ENCODE assay signal across 6 cellular contexts in genomic region chr4:110010797-110011196, GRCh38.
"Had no signal": no experiment of that assay in that cellular context is flagged by ENCODE, and none has a peak within 500 bp of the region (broad histone marks: within the 10 kb centered on the region; RNA-seq: fewer than 3 reads in every experiment).

No MANE protein-coding gene starts in this region.

- H3K4me3 ChIP-seq: GM12878 had no signal

- ATAC-seq: GM12878 had no signal

- DNase-seq: GDM1, GF-D8 had no signal

- FAIRE-seq: G401.6, GM12892, GM18507 had no signal
